In genomic region chr17:82105882-82106696, GRCh38 we compare ENCODE assay signal across 8 cellular contexts. TPM values are rescaled to one million over a fixed set of nuclear protein-coding genes. Genes with fewer than 3 reads are reported as not detected.
DNase-seq lines count a peak whose midpoint lies in the region; ATAC-seq and TF ChIP-seq lines count a peak whose summit lies in the region.

No MANE protein-coding gene starts in this region.

- H3K36me3 Mint-ChIP-seq in activated CD4-positive, alpha-beta T cell treated with anti-CD3 and anti-CD28 coated beads, Interleukin-2, amount 10 ng/mL, durations not matched to agents 7 days and 5 days (ENCODE audit: low read depth): no peaks in the 10 kb centered on the region
- peaks cover 3% of the 10 kb centered on the region for H3K36me3 Mint-ChIP-seq in effector memory CD8-positive, alpha-beta T cell (ENCODE audit: insufficient read depth)
- H3K36me3 Mint-ChIP-seq in naive B cell: no peaks in the 10 kb centered on the region

- no peaks in the 10 kb centered on the region for H3K9me3 Mint-ChIP-seq in activated CD4-positive, alpha-beta T cell treated with anti-CD3 and anti-CD28 coated beads, Interleukin-2, amount 10 ng/mL, durations not matched to agents 7 days and 5 days
- no peaks in the 10 kb centered on the region for H3K9me3 Mint-ChIP-seq in effector memory CD8-positive, alpha-beta T cell
- H3K9me3 Mint-ChIP-seq in naive B cell: no peaks in the 10 kb centered on the region

- POLR2A ChIA-PET in activated CD4-positive, alpha-beta T cell treated with anti-CD3 and anti-CD28 coated beads, Interleukin-2, amount 10 ng/mL, durations not matched to agents 7 days and 5 days (lab: Charles Lee): interaction anchor here (0.6 to 1.1 kb wide), 2 partner anchors 16 to 32 kb away, joined by 3 read pairs; no protein-coding TSS in a partner anchor

- peak overlapping the region; percentile 29 to 70 for H3K27ac ChIP-seq in testis

- H3K27me3 Mint-ChIP-seq in activated CD4-positive, alpha-beta T cell treated with anti-CD3 and anti-CD28 coated beads, Interleukin-2, amount 10 ng/mL, durations not matched to agents 7 days and 5 days: no peaks in the 10 kb centered on the region
- no peaks in the 10 kb centered on the region for H3K27me3 Mint-ChIP-seq in effector memory CD8-positive, alpha-beta T cell
- no peaks in the 10 kb centered on the region for H3K27me3 Mint-ChIP-seq in naive B cell

- H3K36me3 ChIP-seq in testis (ENCODE audit: low read depth, missing control alignments): no peaks in the 10 kb centered on the region

- peak overlapping the region; percentile 96 for H3K27ac Mint-ChIP-seq in activated CD4-positive, alpha-beta T cell treated with anti-CD3 and anti-CD28 coated beads, Interleukin-2, amount 10 ng/mL, durations not matched to agents 7 days and 5 days
- H3K27ac Mint-ChIP-seq in effector memory CD8-positive, alpha-beta T cell: peak overlapping the region; percentile 97 to 98
- peak overlapping the region; percentile 89 to 96 (median 92) for H3K27ac Mint-ChIP-seq in naive B cell

- intact Hi-C loops in testis (cut with DNase I; ENCODE audit: low total_unique reads): no loop called here

- CTCF ChIA-PET in activated CD4-positive, alpha-beta T cell treated with anti-CD3 and anti-CD28 coated beads, Interleukin-2, amount 10 ng/mL, durations not matched to agents 7 days and 5 days (lab: Charles Lee): interaction anchor here (0.5 to 2.7 kb wide), 17 partner anchors 15 to 146 kb away, joined by 3 to 22 read pairs (median 4); partner anchors contain the start of gene DCXR

- no peak overlapping the region for H3K4me3 ChIP-seq in testis

- peak; percentile 62 for DNase-seq in NK-92 treated with Interleukin-12 subunit alpha and Interleukin-12 subunit beta, amount 100 ng/mL, for 24 hours (lab: John Stamatoyannopoulos, UW)
- no peak for DNase-seq in NK-92 (lab: John Stamatoyannopoulos, UW; ENCODE audit: unreplicated experiment)
- peak; percentile 80 for DNase-seq in NCI-H460 (ENCODE audit: extremely low read depth, low read depth)
- peak; percentile 70 for DNase-seq in activated CD4-positive, alpha-beta T cell treated with anti-CD3 and anti-CD28 coated beads, Interleukin-2, amount 10 ng/mL, durations not matched to agents 7 days and 5 days
- DNase-seq in effector memory CD8-positive, alpha-beta T cell: peak; percentile 40 to 50 (median 44)
- peak; percentile 56 for DNase-seq in naive B cell
- DNase-seq in testis: peak; percentile 46

- no peak for TF ChIP-seq CTCF in testis (IDR thresholded peaks at IDR 0.05)

- 47 to 50% methylated on average over 16 to 24 of the region's 24 CpGs for WGBS in testis, 2 donors

- TF ChIP-seq POLR2A in testis (IDR thresholded peaks at IDR 0.05): no peak

- no peaks in the 10 kb centered on the region for H3K9me3 ChIP-seq in testis

- ATAC-seq in HG02938 (IDR thresholded peaks at IDR 0.05; ENCODE audit: unreplicated experiment): peak; percentile 79
- ATAC-seq in effector memory CD8-positive, alpha-beta T cell (replicated peaks): peak; percentile 91
- peak; percentile 93 to 94 for ATAC-seq in naive B cell (ENCODE audit: low read depth in 2 of 2)

- H3K4me3 Mint-ChIP-seq in activated CD4-positive, alpha-beta T cell treated with anti-CD3 and anti-CD28 coated beads, Interleukin-2, amount 10 ng/mL, durations not matched to agents 7 days and 5 days: peak overlapping the region; percentile 86
- peak overlapping the region; percentile 90 to 92 for H3K4me3 Mint-ChIP-seq in effector memory CD8-positive, alpha-beta T cell
- peak overlapping the region; percentile 92 to 96 (median 93) for H3K4me3 Mint-ChIP-seq in naive B cell

- no peaks in the 10 kb centered on the region for H3K27me3 ChIP-seq in testis

- peaks cover 34% of the 10 kb centered on the region for H3K4me1 ChIP-seq in testis

- peaks cover 46% of the 10 kb centered on the region for H3K4me1 Mint-ChIP-seq in activated CD4-positive, alpha-beta T cell treated with anti-CD3 and anti-CD28 coated beads, Interleukin-2, amount 10 ng/mL, durations not matched to agents 7 days and 5 days
- H3K4me1 Mint-ChIP-seq in effector memory CD8-positive, alpha-beta T cell (ENCODE audit: low read depth in 2 of 2): peaks cover 13 to 15% of the 10 kb centered on the region in 2 donors
- peaks cover 8 to 30% (median 19%) of the 10 kb centered on the region in 3 donors for H3K4me1 Mint-ChIP-seq in naive B cell

RNA-seq across cellular contexts. Expression of gene FASN, which starts 8.1 kb away (rescaled TPM):
- 53.8 and 54.7 TPM in 2 replicates for total RNA-seq in NCI-H460 (2014; rRNA removed; shearing (Covaris generic))
- polyA plus RNA-seq in NCI-H460 (2014; cell fraction: nucleus; rRNA removed): 331 and 378 TPM in 2 replicates
- 100 to 1,000 TPM; 138 to 139 TPM for total RNA-seq in activated CD4-positive, alpha-beta T cell treated with anti-CD3 and anti-CD28 coated beads, Interleukin-2, amount 10 ng/mL, durations not matched to agents 7 days and 5 days
- polyA plus RNA-seq in naive B cell (ENCODE audit: low read depth in 6 of 6): under 1 TPM in 5 of 6 donors, not detected in 1; 0.05 to 0.75 (median 0.50) TPM
- 10 to 100 TPM; 76.2 to 93.0 TPM for total RNA-seq in testis
- polyA plus RNA-seq in testis (ENCODE audit: insufficient read depth, low read depth, low replicate concordance): 47.6 TPM

RNA-seq across cellular contexts. Expression of gene DUS1L, which starts 40.5 kb away (rescaled TPM):
- 123 and 176 TPM in 2 replicates for total RNA-seq in NCI-H460 (2014; rRNA removed; shearing (Covaris generic))
- polyA plus RNA-seq in NCI-H460 (2014; cell fraction: nucleus; rRNA removed): 845 and 894 TPM in 2 replicates
- total RNA-seq in activated CD4-positive, alpha-beta T cell treated with anti-CD3 and anti-CD28 coated beads, Interleukin-2, amount 10 ng/mL, durations not matched to agents 7 days and 5 days: 100 to 1,000 TPM; 113 to 127 TPM
- 10 to 100 TPM; 52.4 to 86.5 (median 68.2) TPM for polyA plus RNA-seq in naive B cell (ENCODE audit: low read depth in 6 of 6)
- total RNA-seq in testis: 100 to 1,000 TPM; 117 to 132 TPM
- 127 TPM for polyA plus RNA-seq in testis (ENCODE audit: insufficient read depth, low read depth, low replicate concordance)

RNA-seq across cellular contexts. Expression of gene GPS1, which starts 54.4 kb away (rescaled TPM):
- total RNA-seq in NCI-H460 (2014; rRNA removed; shearing (Covaris generic)): 100 and 102 TPM in 2 replicates
- 227 and 252 TPM in 2 replicates for polyA plus RNA-seq in NCI-H460 (2014; cell fraction: nucleus; rRNA removed)
- total RNA-seq in activated CD4-positive, alpha-beta T cell treated with anti-CD3 and anti-CD28 coated beads, Interleukin-2, amount 10 ng/mL, durations not matched to agents 7 days and 5 days: 10 to 100 TPM; 78.5 to 92.1 TPM
- 100 to 1,000 TPM; 103 to 138 (median 109) TPM for polyA plus RNA-seq in naive B cell (ENCODE audit: low read depth in 6 of 6)
- 100 to 1,000 TPM; 170 to 190 TPM for total RNA-seq in testis
- 178 TPM for polyA plus RNA-seq in testis (ENCODE audit: insufficient read depth, low read depth, low replicate concordance)

RNA-seq across cellular contexts. Expression of gene RFNG, which starts 54.5 kb away (rescaled TPM):
- 25.5 and 26.5 TPM in 2 replicates for total RNA-seq in NCI-H460 (2014; rRNA removed; shearing (Covaris generic))
- polyA plus RNA-seq in NCI-H460 (2014; cell fraction: nucleus; rRNA removed): 111 and 130 TPM in 2 replicates
- 10 to 100 TPM; 29.0 to 29.8 TPM for total RNA-seq in activated CD4-positive, alpha-beta T cell treated with anti-CD3 and anti-CD28 coated beads, Interleukin-2, amount 10 ng/mL, durations not matched to agents 7 days and 5 days
- polyA plus RNA-seq in naive B cell (ENCODE audit: low read depth in 6 of 6) (1 to 10 TPM; 2.6 to 7.6 (median 4.8) TPM), testis (ENCODE audit: insufficient read depth, low read depth, low replicate concordance) (50.5 TPM)
- total RNA-seq in testis: 100 to 1,000 TPM in 1 of 2 donors, 10 to 100 TPM in 1; 73.3 to 102 TPM
